ENCODE assay signal across 28 cellular contexts in genomic region chr2:150618215-150618905, GRCh38.
DNase-seq lines count a peak whose midpoint lies in the region; ATAC-seq and TF ChIP-seq lines count a peak whose summit lies in the region.
"Had no signal": no experiment of that assay in that cellular context is flagged by ENCODE, and none has a peak within 500 bp of the region (broad histone marks: within the 10 kb centered on the region; RNA-seq: fewer than 3 reads in every experiment).

No MANE protein-coding gene starts in this region.

- H3K4me1 Mint-ChIP-seq in mesothelial cell of epicardium: peaks cover 46% of the 10 kb centered on the region
- H3K4me1 Mint-ChIP-seq: activated CD4-positive, alpha-beta T cell treated with anti-CD3 and anti-CD28 coated beads, Interleukin-2, amount 10 ng/mL, durations not matched to agents 24 days and 14 days; activated naive CD8-positive, alpha-beta T cell treated with anti-CD3 and anti-CD28 coated beads, Interleukin-2, amount 10 ng/mL, durations not matched to agents 7 days and 5 days had no signal

- peaks cover 3% of the 10 kb centered on the region for H3K9me3 Mint-ChIP-seq in mesothelial cell of epicardium
- H3K9me3 Mint-ChIP-seq: activated CD4-positive, alpha-beta T cell treated with anti-CD3 and anti-CD28 coated beads, Interleukin-2, amount 10 ng/mL, durations not matched to agents 24 days and 14 days; activated naive CD8-positive, alpha-beta T cell treated with anti-CD3 and anti-CD28 coated beads, Interleukin-2, amount 10 ng/mL, durations not matched to agents 7 days and 5 days; activated T-helper 2 cell treated with anti-CD3 and anti-CD28 coated beads, Interferon-gamma antibody, Interleukin-2, Interleukin-4, amounts not matched to agents 10 μg/mL and 5 μg/mL and 100 μg/mL, durations not matched to agents 14 hours and 24 hours and 36 hours had no signal

- no peak for TF ChIP-seq CTCF in coronary artery (IDR thresholded peaks at IDR 0.05)
- no peak for TF ChIP-seq CTCF in mesothelial cell of epicardium (IDR thresholded peaks at IDR 0.05; ENCODE audit: unreplicated experiment)
- no peak for TF ChIP-seq CTCF in transverse colon (IDR thresholded peaks at IDR 0.05)

- in situ Hi-C loops in transverse colon (cut with MboI; ENCODE audit: low pct_ligation_motif_present in 1 of 4, low pct_unique_long_range_greater_than_20kb in 1 of 4, low sequenced_read_pairs in 3 of 4): loop anchor here in 2 of 4 donors (10.0 to 25.0 kb wide), 4 partner anchors 106 to 1031 kb away; partner anchors contain the start of gene MMADHC (in 1 of the 2)

- H3K27me3 Mint-ChIP-seq in mesothelial cell of epicardium (ENCODE audit: low read depth): peaks cover 5% of the 10 kb centered on the region
- H3K27me3 Mint-ChIP-seq: activated CD4-positive, alpha-beta T cell treated with anti-CD3 and anti-CD28 coated beads, Interleukin-2, amount 10 ng/mL, durations not matched to agents 24 days and 14 days; activated naive CD8-positive, alpha-beta T cell treated with anti-CD3 and anti-CD28 coated beads, Interleukin-2, amount 10 ng/mL, durations not matched to agents 7 days and 5 days had no signal

- ATAC-seq in left ventricle myocardium superior (peak; percentile 25), right cardiac atrium (no peak)
- ATAC-seq: HCT116, left colon, upper lobe of right lung had no signal

- no peak overlapping the region for H3K4me3 Mint-ChIP-seq in mesothelial cell of epicardium
- H3K4me3 Mint-ChIP-seq: activated CD4-positive, alpha-beta T cell treated with anti-CD3 and anti-CD28 coated beads, Interleukin-2, amount 10 ng/mL, durations not matched to agents 24 days and 14 days; activated naive CD8-positive, alpha-beta T cell treated with anti-CD3 and anti-CD28 coated beads, Interleukin-2, amount 10 ng/mL, durations not matched to agents 7 days and 5 days; neural progenitor cell had no signal

- H3K9me3 ChIP-seq in right cardiac atrium (ENCODE audit: control insufficient read depth, low read length) (no peaks in the 10 kb centered on the region), transverse colon (no peaks in the 10 kb centered on the region)
- H3K9me3 ChIP-seq: Caco-2, prostate gland, spleen, stomach, upper lobe of right lung had no signal

- H3K27me3 ChIP-seq in right cardiac atrium (ENCODE audit: control insufficient read depth, insufficient read depth): no peaks in the 10 kb centered on the region
- H3K27me3 ChIP-seq in transverse colon: no peaks in the 10 kb centered on the region
- H3K27me3 ChIP-seq: brain microvascular endothelial cell, neural progenitor cell, spleen, stomach, upper lobe of right lung had no signal

- DNase-seq in left ventricle myocardium superior (no peak), right cardiac atrium (no peak), coronary artery (ENCODE audit: low spot score) (no peak), mesothelial cell of epicardium (ENCODE audit: low spot score in 2 of 2, unreplicated experiment in 2 of 2) (no peak), NOMO-1 treated with dmso at 0.1 percent for 144 hours (lab: John Stamatoyannopoulos, UW; ENCODE audit: unreplicated experiment) (no peak), NCI-H69 (lab: John Stamatoyannopoulos, UW) (no peak), transverse colon (no peak)
- no peak for DNase-seq in effector CD8-positive, alpha-beta T cell (lab: John Stamatoyannopoulos, UW)
- DNase-seq: activated CD4-positive, alpha-beta T cell treated with anti-CD3 and anti-CD28 coated beads, Interleukin-2, amount 10 ng/mL, durations not matched to agents 24 days and 14 days; activated CD8-positive, alpha-beta memory T cell treated with anti-CD3 and anti-CD28 coated beads, Interleukin-2, amount 50 U/mL, for 4 hours; activated naive CD8-positive, alpha-beta T cell treated with anti-CD3 and anti-CD28 coated beads, Interleukin-2, amount 10 ng/mL, durations not matched to agents 7 days and 5 days; brain microvascular endothelial cell; Caco-2; Karpas-422; left colon; midbrain; NCI-H1105; NCI-H2081; NCI-H524; spleen; stimulated activated CD4-positive, alpha-beta T cell treated with anti-CD3 and anti-CD28 coated beads, Interleukin-4, amount 100 ng/mL, for 4 hours; stomach; T-helper 1 cell; upper lobe of right lung had no signal

- H3K36me3 Mint-ChIP-seq in mesothelial cell of epicardium: no peaks in the 10 kb centered on the region
- H3K36me3 Mint-ChIP-seq: activated naive CD8-positive, alpha-beta T cell treated with anti-CD3 and anti-CD28 coated beads, Interleukin-2, amount 10 ng/mL, durations not matched to agents 7 days and 5 days; neural progenitor cell had no signal

- TF ChIP-seq POLR2A in transverse colon (IDR thresholded peaks at IDR 0.05): no peak

- TF ChIP-seq EP300 in transverse colon (IDR thresholded peaks at IDR 0.05; ENCODE audit: low read depth): no peak

- H3K36me3 ChIP-seq in transverse colon: no peaks in the 10 kb centered on the region
- H3K36me3 ChIP-seq: brain microvascular endothelial cell, neural progenitor cell, prostate gland, spleen, stomach, upper lobe of right lung had no signal

- H3K27ac ChIP-seq in right cardiac atrium (ENCODE audit: low read length) (no peak overlapping the region), coronary artery (peak overlapping the region; percentile 35 to 37), transverse colon (no peak overlapping the region)
- H3K27ac ChIP-seq: brain microvascular endothelial cell, neural progenitor cell, prostate gland, spleen, stomach, upper lobe of right lung had no signal

- no peak overlapping the region for H3K4me3 ChIP-seq in right cardiac atrium (ENCODE audit: low read length)
- no peak overlapping the region for H3K4me3 ChIP-seq in coronary artery
- no peak overlapping the region for H3K4me3 ChIP-seq in transverse colon
- H3K4me3 ChIP-seq: neural progenitor cell, prostate gland, spleen, stomach, upper lobe of right lung had no signal

- peaks cover 4% of the 10 kb centered on the region for H3K4me1 ChIP-seq in right cardiac atrium (ENCODE audit: control insufficient read depth, insufficient read depth, low read length)
- peaks cover 0 to 10% (median 6%) of the 10 kb centered on the region in 4 donors for H3K4me1 ChIP-seq in transverse colon
- H3K4me1 ChIP-seq: neural progenitor cell, prostate gland, spleen, upper lobe of right lung had no signal

- H3K27ac Mint-ChIP-seq in mesothelial cell of epicardium: peak overlapping the region; percentile 72
- H3K27ac Mint-ChIP-seq: activated CD4-positive, alpha-beta T cell treated with anti-CD3 and anti-CD28 coated beads, Interleukin-2, amount 10 ng/mL, durations not matched to agents 24 days and 14 days; activated naive CD8-positive, alpha-beta T cell treated with anti-CD3 and anti-CD28 coated beads, Interleukin-2, amount 10 ng/mL, durations not matched to agents 7 days and 5 days; activated T-helper 2 cell treated with anti-CD3 and anti-CD28 coated beads, Interferon-gamma antibody, Interleukin-2, Interleukin-4, amounts not matched to agents 10 μg/mL and 5 μg/mL and 100 μg/mL, durations not matched to agents 14 hours and 24 hours and 36 hours; neural progenitor cell had no signal

- intact Hi-C loops in left ventricle myocardium superior (cut with micrococcal nuclease) (no loop called here), right cardiac atrium (cut with DNase I) (loop anchor here in 1 of 4 donors (10.0 kb wide), 1 partner anchor 194 kb away; no protein-coding TSS in a partner anchor), transverse colon (cut with DNase I; ENCODE audit: low total_unique reads) (no loop called here)

- 63% methylated on average over 7 of the region's 7 CpGs for WGBS in right cardiac atrium
- WGBS in transverse colon (ENCODE audit: low coverage in 1 of 2), 2 donors: 69 to 74% methylated on average over 5 to 7 of the region's 7 CpGs

Comparison
In these comparisons a context has a peak if more than half of its experiments do, and no peak if none do; other contexts are left out.
1. H3K27ac ChIP-seq: peak in coronary artery (2 of 2); none in right cardiac atrium (single experiment) and transverse colon (0 of 4).